9 cellular contexts compared by ENCODE assay signal in genomic region chr7:46352335-46352954, GRCh38.
A peak's percentile ranks its signal among the peaks of the same experiment; 100 is the strongest.
DNase-seq lines count a peak whose midpoint lies in the region; ATAC-seq and TF ChIP-seq lines count a peak whose summit lies in the region.
"Had no signal": no experiment of that assay in that cellular context is flagged by ENCODE, and none has a peak within 500 bp of the region (broad histone marks: within the 10 kb centered on the region; RNA-seq: fewer than 3 reads in every experiment).

No MANE protein-coding gene starts in this region.

- ATAC-seq in CD8-positive, alpha-beta T cell = no peak
- no peak for ATAC-seq in GM18858 (IDR thresholded peaks at IDR 0.05; ENCODE audit: unreplicated experiment)

- H3K9me3 Mint-ChIP-seq in CD8-positive, alpha-beta T cell = no peaks in the 10 kb centered on the region

- no peak overlapping the region for H3K9ac ChIP-seq in neural cell (ENCODE audit: low read length)

- H3K4me3 ChIP-seq in CD8-positive, alpha-beta T cell (ENCODE audit: low read depth, low read length) = no peak overlapping the region
- H3K4me3 ChIP-seq in Peyer's patch = no peak overlapping the region
- no peak overlapping the region for H3K4me3 ChIP-seq in neural cell (ENCODE audit: low read length)

- no peak overlapping the region for H3K4me2 ChIP-seq in neural cell (ENCODE audit: low read length)

- POLR2A ChIA-PET in CD8-positive, alpha-beta T cell (lab: Charles Lee) = no interaction called here

- intact Hi-C loops in CD8-positive, alpha-beta T cell (cut with DNase I, micrococcal nuclease) = loop anchor here in 1 of 2 experiments (1.0 kb wide), 1 partner anchor 435 kb away; no protein-coding TSS in a partner anchor

- TF ChIP-seq POLR2A in Peyer's patch (IDR thresholded peaks at IDR 0.05) = no peak

- H2AFZ ChIP-seq in neural cell (ENCODE audit: low read depth, low read length) = no peak overlapping the region

- H3K36me3 Mint-ChIP-seq in CD8-positive, alpha-beta T cell = no peaks in the 10 kb centered on the region
- H3K36me3 Mint-ChIP-seq: memory B cell had no signal

- H3K4me1 ChIP-seq in CD8-positive, alpha-beta T cell (ENCODE audit: insufficient read depth, low read length) = no peaks in the 10 kb centered on the region
- no peaks in the 10 kb centered on the region for H3K4me1 ChIP-seq in Peyer's patch

- no peaks in the 10 kb centered on the region for H3K79me2 ChIP-seq in neural cell (replicated peaks; ENCODE audit: insufficient read depth, low read length)

- peak; percentile 30 for TF ChIP-seq CTCF in CD8-positive, alpha-beta T cell (IDR thresholded peaks at IDR 0.05)
- peak; percentile 38 for TF ChIP-seq CTCF in GM20000 (IDR thresholded peaks at IDR 0.05; ENCODE audit: extremely low read depth, missing control alignments)
- TF ChIP-seq CTCF in Peyer's patch (IDR thresholded peaks at IDR 0.05) = peak in 4 of 6 experiments; percentile 33 to 79 (median 76)
- TF ChIP-seq CTCF in neural cell (IDR thresholded peaks at IDR 0.05; ENCODE audit: poor library complexity, severe bottlenecking) = peak; percentile 85

- no peak for TF ChIP-seq EP300 in neural cell (conservative IDR thresholded peaks at IDR 0.05; ENCODE audit: poor library complexity, severe bottlenecking)

- H3K4me3 Mint-ChIP-seq in CD8-positive, alpha-beta T cell = no peak overlapping the region
- H3K4me3 Mint-ChIP-seq: memory B cell had no signal

- H4K20me1 ChIP-seq in neural cell (ENCODE audit: insufficient read depth) = no peaks in the 10 kb centered on the region

- peak; percentile 86 for TF ChIP-seq RAD21 in neural cell (conservative IDR thresholded peaks at IDR 0.05)

- no peaks in the 10 kb centered on the region for H3K9me2 ChIP-seq in neural cell (ENCODE audit: insufficient read depth, low read length)

- H3K27me3 Mint-ChIP-seq in CD8-positive, alpha-beta T cell (ENCODE audit: low read depth) = no peaks in the 10 kb centered on the region
- H3K27me3 Mint-ChIP-seq: memory B cell had no signal

- no peak overlapping the region for H3K27ac ChIP-seq in CD8-positive, alpha-beta T cell (ENCODE audit: low read depth, low read length)
- no peak overlapping the region for H3K27ac ChIP-seq in Peyer's patch
- H3K27ac ChIP-seq in neural cell (ENCODE audit: low read length) = no peak overlapping the region

- no peaks in the 10 kb centered on the region for H3K27me3 ChIP-seq in CD8-positive, alpha-beta T cell (ENCODE audit: insufficient read depth, low read length)
- H3K27me3 ChIP-seq in Peyer's patch (no peaks in the 10 kb centered on the region), neural cell (ENCODE audit: insufficient read depth, low read depth, low read length) (no peaks in the 10 kb centered on the region)

- peak in 1 of 7 experiments; percentile 31 for DNase-seq in CD8-positive, alpha-beta T cell
- DNase-seq in GM20000 (ENCODE audit: low spot score) (peak; percentile 34), Peyer's patch (peak in 1 of 3 donors; percentile 62), epidermal melanocyte (ENCODE audit: insufficient read length, low spot score) (peak; percentile 58), GM19238 (ENCODE audit: insufficient read length, low spot score) (no peak)
- no peak for DNase-seq in stimulated activated CD4-positive, alpha-beta T cell treated with anti-CD3 and anti-CD28 coated beads, Interleukin-1b, Interleukin-23, amount 100 ng/mL, for 48 hours

- no peaks in the 10 kb centered on the region for H3K4me1 Mint-ChIP-seq in CD8-positive, alpha-beta T cell (ENCODE audit: low read depth)
- H3K4me1 Mint-ChIP-seq: memory B cell had no signal

- CTCF ChIA-PET in CD8-positive, alpha-beta T cell (lab: Charles Lee) = interaction anchor here (0.9 to 1.4 kb wide), 3 partner anchors 434 to 498 kb away, joined by 3 read pairs; no protein-coding TSS in a partner anchor

- H3K36me3 ChIP-seq in CD8-positive, alpha-beta T cell (ENCODE audit: insufficient read depth, low read length) = no peaks in the 10 kb centered on the region
- H3K36me3 ChIP-seq in Peyer's patch (no peaks in the 10 kb centered on the region), neural cell (ENCODE audit: insufficient read depth, low read length) (no peaks in the 10 kb centered on the region)

- no peaks in the 10 kb centered on the region for H3K9me3 ChIP-seq in CD8-positive, alpha-beta T cell (ENCODE audit: low read length)
- H3K9me3 ChIP-seq in Peyer's patch = no peaks in the 10 kb centered on the region
- H3K9me3 ChIP-seq in neural cell (ENCODE audit: low read length) = no peaks in the 10 kb centered on the region

- no peaks in the 10 kb centered on the region for H3F3A ChIP-seq in neural cell (ENCODE audit: insufficient read depth, low read length, poor library complexity, severe bottlenecking)

- no peak overlapping the region for H3K27ac Mint-ChIP-seq in CD8-positive, alpha-beta T cell
- H3K27ac Mint-ChIP-seq: memory B cell had no signal

TF ChIP-seq in neural cell, 6 proteins besides CTCF, POLR2A, EP300 and RAD21:
- TF ChIP-seq MXI1 (conservative IDR thresholded peaks at IDR 0.05; ENCODE audit: poor library complexity, severe bottlenecking) (no peak), SMC3 (conservative IDR thresholded peaks at IDR 0.05; ENCODE audit: poor library complexity) (peak; percentile 89)

Comparison
In these comparisons a context has a peak if more than half of its experiments do, and no peak if none do; other contexts are left out.
1. DNase-seq: peak in GM20000 (single experiment) and epidermal melanocyte (single experiment); none in GM19238 (single experiment) and stimulated activated CD4-positive, alpha-beta T cell treated with anti-CD3 and anti-CD28 coated beads, Interleukin-1b, Interleukin-23, amount 100 ng/mL, for 48 hours (single experiment).
2. CTCF ChIP-seq: peak in every context shown above with its lines; median percentile 85 in neural cell; 76 in Peyer's patch; 38 in GM20000; 30 in CD8-positive, alpha-beta T cell.